ENCODE assay signal across 1 cellular context in the genomic region with DNA sequence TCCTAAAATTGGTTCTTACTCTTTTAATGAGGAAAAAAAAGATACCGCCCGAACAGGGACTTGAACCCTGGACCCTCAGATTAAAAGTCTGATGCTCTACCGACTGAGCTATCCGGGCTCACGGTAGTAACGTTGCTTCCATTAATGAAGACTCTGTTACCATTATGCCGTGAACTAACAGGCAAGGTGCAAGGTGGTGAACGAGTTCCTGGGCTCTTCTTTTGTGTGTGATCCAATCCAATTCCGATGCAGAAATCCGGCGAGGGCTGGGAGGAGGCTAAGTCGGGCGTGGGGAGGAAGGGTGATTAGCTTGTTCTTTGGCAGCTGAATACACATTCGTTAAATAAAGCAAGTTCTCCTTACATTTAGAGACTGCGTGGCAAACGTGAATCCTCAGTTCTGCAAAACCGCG.
TF ChIP-seq lines count a peak whose summit lies in the region.

No MANE protein-coding gene starts in this region.

TF ChIP-seq in H1, 55 proteins besides CTCF, POLR2A, EP300 and RAD21:
- TF ChIP-seq, protein P1, sequence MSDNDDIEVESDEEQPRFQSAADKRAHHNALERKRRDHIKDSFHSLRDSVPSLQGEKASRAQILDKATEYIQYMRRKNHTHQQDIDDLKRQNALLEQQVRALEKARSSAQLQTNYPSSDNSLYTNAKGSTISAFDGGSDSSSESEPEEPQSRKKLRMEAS (IDR thresholded peaks at IDR 0.05): no peak
- TF ChIP-seq TAF7 (optimal IDR thresholded peaks at IDR 0.05; ENCODE audit: borderline replicate concordance, low read depth, low read length) (no peak), CEBPB (IDR thresholded peaks at IDR 0.05; ENCODE audit: low read depth, low read length) (peak; percentile 76; the same call in 1 of the 2 replicates), TEAD4 (IDR thresholded peaks at IDR 0.05; ENCODE audit: low read depth, low read length) (peak; percentile 80), SAP30 (IDR thresholded peaks at IDR 0.05; ENCODE audit: insufficient read depth, insufficient replicate concordance, low read length) (peak; percentile 51), MAFK (IDR thresholded peaks at IDR 0.05; ENCODE audit: low read depth, low read length) (peak; percentile 90; the same call in 1 of the 2 replicates), SIN3A (conservative IDR thresholded peaks at IDR 0.05 in 1 of 2, IDR thresholded peaks at IDR 0.05 in 1 of 2; ENCODE audit: low read depth in 1 of 2, low read length in 2 of 2) (peak in 1 of 2 experiments; percentile 84; a peak in 1 of 4 replicates), NRF1 (IDR thresholded peaks at IDR 0.05; ENCODE audit: low read depth, low read length) (peak; percentile 44; the same call in 1 of the 2 replicates), SRF (IDR thresholded peaks at IDR 0.05; ENCODE audit: low read depth, low read length) (no peak), TBP (IDR thresholded peaks at IDR 0.05; ENCODE audit: low read depth, low read length) (peak; percentile 100), BRCA1 (IDR thresholded peaks at IDR 0.05; ENCODE audit: low read depth, low read length) (peak; percentile 31; the same call in 1 of the 2 replicates), POLR2AphosphoS5 (IDR thresholded peaks at IDR 0.05; ENCODE audit: low read depth, low read length) (no peak)
